2 cellular contexts compared by ENCODE assay signal in the genomic region with DNA sequence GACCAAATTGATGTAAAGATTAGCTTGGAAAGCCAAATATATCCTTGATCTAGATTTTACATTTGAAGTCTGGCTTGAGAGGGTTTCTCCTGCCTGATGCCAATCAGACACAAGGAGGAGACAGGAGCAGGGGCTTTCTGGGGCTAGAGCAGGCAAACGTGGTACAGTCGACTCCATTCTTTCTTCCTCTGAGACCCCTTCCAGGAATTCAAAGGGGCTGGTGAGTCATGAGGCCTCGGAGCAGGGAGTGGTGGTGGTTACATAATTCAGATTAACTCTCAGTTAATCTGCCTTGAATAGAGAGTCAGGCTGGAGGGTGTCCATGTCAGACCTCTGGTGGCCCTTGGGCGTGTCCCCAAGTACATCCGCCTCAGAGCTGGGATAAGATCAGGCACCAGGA.
TF ChIP-seq lines count a peak whose summit lies in the region.

No MANE protein-coding gene starts in this region.

TF ChIP-seq in GM23338, 12 proteins besides CTCF, POLR2A, EP300 and RAD21 (continued from another document and continues in another):
- TF ChIP-seq CREB1 (CRISPR knock-in tag; IDR thresholded peaks at IDR 0.05; ENCODE audit: low read depth): no peak
- TF ChIP-seq STAT1 (IDR thresholded peaks at IDR 0.05; ENCODE audit: unreplicated experiment): no peak
- TF ChIP-seq, protein P1, sequence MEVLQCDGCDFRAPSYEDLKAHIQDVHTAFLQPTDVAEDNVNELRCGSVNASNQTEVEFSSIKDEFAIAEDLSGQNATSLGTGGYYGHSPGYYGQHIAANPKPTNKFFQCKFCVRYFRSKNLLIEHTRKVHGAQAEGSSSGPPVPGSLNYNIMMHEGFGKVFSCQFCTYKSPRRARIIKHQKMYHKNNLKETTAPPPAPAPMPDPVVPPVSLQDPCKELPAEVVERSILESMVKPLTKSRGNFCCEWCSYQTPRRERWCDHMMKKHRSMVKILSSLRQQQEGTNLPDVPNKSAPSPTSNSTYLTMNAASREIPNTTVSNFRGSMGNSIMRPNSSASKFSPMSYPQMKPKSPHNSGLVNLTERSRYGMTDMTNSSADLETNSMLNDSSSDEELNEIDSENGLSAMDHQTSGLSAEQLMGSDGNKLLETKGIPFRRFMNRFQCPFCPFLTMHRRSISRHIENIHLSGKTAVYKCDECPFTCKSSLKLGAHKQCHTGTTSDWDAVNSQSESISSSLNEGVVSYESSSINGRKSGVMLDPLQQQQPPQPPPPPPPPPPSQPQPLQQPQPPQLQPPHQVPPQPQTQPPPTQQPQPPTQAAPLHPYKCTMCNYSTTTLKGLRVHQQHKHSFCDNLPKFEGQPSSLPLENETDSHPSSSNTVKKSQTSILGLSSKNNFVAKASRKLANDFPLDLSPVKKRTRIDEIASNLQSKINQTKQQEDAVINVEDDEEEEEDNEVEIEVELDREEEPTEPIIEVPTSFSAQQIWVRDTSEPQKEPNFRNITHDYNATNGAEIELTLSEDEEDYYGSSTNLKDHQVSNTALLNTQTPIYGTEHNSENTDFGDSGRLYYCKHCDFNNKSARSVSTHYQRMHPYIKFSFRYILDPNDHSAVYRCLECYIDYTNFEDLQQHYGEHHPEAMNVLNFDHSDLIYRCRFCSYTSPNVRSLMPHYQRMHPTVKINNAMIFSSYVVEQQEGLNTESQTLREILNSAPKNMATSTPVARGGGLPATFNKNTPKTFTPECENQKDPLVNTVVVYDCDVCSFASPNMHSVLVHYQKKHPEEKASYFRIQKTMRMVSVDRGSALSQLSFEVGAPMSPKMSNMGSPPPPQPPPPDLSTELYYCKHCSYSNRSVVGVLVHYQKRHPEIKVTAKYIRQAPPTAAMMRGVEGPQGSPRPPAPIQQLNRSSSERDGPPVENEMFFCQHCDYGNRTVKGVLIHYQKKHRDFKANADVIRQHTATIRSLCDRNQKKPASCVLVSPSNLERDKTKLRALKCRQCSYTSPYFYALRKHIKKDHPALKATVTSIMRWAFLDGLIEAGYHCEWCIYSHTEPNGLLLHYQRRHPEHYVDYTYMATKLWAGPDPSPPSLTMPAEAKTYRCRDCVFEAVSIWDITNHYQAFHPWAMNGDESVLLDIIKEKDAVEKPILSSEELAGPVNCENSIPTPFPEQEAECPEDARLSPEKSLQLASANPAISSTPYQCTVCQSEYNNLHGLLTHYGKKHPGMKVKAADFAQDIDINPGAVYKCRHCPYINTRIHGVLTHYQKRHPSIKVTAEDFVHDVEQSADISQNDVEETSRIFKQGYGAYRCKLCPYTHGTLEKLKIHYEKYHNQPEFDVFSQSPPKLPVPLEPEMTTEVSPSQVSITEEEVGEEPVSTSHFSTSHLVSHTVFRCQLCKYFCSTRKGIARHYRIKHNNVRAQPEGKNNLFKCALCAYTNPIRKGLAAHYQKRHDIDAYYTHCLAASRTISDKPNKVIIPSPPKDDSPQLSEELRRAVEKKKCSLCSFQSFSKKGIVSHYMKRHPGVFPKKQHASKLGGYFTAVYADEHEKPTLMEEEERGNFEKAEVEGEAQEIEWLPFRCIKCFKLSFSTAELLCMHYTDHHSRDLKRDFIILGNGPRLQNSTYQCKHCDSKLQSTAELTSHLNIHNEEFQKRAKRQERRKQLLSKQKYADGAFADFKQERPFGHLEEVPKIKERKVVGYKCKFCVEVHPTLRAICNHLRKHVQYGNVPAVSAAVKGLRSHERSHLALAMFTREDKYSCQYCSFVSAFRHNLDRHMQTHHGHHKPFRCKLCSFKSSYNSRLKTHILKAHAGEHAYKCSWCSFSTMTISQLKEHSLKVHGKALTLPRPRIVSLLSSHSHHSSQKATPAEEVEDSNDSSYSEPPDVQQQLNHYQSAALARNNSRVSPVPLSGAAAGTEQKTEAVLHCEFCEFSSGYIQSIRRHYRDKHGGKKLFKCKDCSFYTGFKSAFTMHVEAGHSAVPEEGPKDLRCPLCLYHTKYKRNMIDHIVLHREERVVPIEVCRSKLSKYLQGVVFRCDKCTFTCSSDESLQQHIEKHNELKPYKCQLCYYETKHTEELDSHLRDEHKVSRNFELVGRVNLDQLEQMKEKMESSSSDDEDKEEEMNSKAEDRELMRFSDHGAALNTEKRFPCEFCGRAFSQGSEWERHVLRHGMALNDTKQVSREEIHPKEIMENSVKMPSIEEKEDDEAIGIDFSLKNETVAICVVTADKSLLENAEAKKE (CRISPR knock-in tag; IDR thresholded peaks at IDR 0.05): no peak
- TF ChIP-seq, protein P2, sequence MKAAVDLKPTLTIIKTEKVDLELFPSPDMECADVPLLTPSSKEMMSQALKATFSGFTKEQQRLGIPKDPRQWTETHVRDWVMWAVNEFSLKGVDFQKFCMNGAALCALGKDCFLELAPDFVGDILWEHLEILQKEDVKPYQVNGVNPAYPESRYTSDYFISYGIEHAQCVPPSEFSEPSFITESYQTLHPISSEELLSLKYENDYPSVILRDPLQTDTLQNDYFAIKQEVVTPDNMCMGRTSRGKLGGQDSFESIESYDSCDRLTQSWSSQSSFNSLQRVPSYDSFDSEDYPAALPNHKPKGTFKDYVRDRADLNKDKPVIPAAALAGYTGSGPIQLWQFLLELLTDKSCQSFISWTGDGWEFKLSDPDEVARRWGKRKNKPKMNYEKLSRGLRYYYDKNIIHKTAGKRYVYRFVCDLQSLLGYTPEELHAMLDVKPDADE (IDR thresholded peaks at IDR 0.05): no peak
- TF ChIP-seq ZNF331 (CRISPR knock-in tag; IDR thresholded peaks at IDR 0.05; ENCODE audit: low read depth): no peak
- TF ChIP-seq EZH2phosphoT487 (IDR thresholded peaks at IDR 0.05; ENCODE audit: unreplicated experiment): no peak
- TF ChIP-seq ZNF114 (CRISPR knock-in tag; IDR thresholded peaks at IDR 0.05): no peak
- TF ChIP-seq, protein P3, sequence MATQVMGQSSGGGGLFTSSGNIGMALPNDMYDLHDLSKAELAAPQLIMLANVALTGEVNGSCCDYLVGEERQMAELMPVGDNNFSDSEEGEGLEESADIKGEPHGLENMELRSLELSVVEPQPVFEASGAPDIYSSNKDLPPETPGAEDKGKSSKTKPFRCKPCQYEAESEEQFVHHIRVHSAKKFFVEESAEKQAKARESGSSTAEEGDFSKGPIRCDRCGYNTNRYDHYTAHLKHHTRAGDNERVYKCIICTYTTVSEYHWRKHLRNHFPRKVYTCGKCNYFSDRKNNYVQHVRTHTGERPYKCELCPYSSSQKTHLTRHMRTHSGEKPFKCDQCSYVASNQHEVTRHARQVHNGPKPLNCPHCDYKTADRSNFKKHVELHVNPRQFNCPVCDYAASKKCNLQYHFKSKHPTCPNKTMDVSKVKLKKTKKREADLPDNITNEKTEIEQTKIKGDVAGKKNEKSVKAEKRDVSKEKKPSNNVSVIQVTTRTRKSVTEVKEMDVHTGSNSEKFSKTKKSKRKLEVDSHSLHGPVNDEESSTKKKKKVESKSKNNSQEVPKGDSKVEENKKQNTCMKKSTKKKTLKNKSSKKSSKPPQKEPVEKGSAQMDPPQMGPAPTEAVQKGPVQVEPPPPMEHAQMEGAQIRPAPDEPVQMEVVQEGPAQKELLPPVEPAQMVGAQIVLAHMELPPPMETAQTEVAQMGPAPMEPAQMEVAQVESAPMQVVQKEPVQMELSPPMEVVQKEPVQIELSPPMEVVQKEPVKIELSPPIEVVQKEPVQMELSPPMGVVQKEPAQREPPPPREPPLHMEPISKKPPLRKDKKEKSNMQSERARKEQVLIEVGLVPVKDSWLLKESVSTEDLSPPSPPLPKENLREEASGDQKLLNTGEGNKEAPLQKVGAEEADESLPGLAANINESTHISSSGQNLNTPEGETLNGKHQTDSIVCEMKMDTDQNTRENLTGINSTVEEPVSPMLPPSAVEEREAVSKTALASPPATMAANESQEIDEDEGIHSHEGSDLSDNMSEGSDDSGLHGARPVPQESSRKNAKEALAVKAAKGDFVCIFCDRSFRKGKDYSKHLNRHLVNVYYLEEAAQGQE (IDR thresholded peaks at IDR 0.05; ENCODE audit: unreplicated experiment): no peak
- no peak for TF ChIP-seq EZH2 (IDR thresholded peaks at IDR 0.05; ENCODE audit: low read depth, unreplicated experiment)
- TF ChIP-seq NANOG (IDR thresholded peaks at IDR 0.05; ENCODE audit: borderline replicate concordance): no peak

TF ChIP-seq in H1, 55 proteins besides CTCF, POLR2A, EP300 and RAD21 (continued from another document):
- 0 out of 2 replicates have a peak, but pooled peaks have one; percentile 24 for TF ChIP-seq JUND (IDR thresholded peaks at IDR 0.05; ENCODE audit: low read length)
